Comparison of ENCODE assay signal across 9 cellular contexts in the genomic region with DNA sequence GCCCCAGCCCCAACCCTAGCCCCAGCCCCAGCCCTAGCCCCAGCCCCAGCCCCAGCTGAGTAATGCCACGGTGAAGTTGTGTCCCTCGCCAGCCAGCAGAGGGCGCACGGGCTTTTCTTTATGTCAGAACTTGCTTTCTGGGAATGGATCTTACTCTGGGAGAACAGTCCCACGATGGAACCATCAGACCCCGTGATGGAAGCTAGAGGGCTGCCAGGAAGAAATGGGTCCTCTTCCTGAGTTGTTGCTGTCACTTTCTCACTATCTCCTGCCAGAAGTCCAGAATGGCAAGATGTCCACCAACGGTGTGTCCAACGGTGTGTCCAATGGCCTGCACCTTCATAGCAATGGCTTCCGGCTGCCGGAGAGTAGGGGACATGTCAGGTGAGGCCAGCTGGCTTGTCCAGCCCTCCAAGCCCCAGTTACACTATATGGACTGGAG. TPM values are rescaled to one million over a fixed set of nuclear protein-coding genes. Genes with fewer than 3 reads are reported as not detected.
DNase-seq lines count a peak whose midpoint lies in the region; ATAC-seq and TF ChIP-seq lines count a peak whose summit lies in the region.
"Had no signal": no experiment of that assay in that cellular context is flagged by ENCODE, and none has a peak within 500 bp of the region (broad histone marks: within the 10 kb centered on the region; RNA-seq: fewer than 3 reads in every experiment).

No MANE protein-coding gene starts in this region.

- no peaks in the 10 kb centered on the region for H3F3A ChIP-seq in DOHH2 (ENCODE audit: control insufficient read depth, insufficient read depth)

- TF ChIP-seq CTCF in DOHH2 (IDR thresholded peaks at IDR 0.05; ENCODE audit: low read depth, low read length, poor library complexity, severe bottlenecking), result peak; percentile 70
- peak; percentile 75 for TF ChIP-seq CTCF in WTC11 (IDR thresholded peaks at IDR 0.05)
- TF ChIP-seq CTCF in brain microvascular endothelial cell (IDR thresholded peaks at IDR 0.05; ENCODE audit: low read depth, low read length, missing control alignments), result peak; percentile 79

- H3K9me3 Mint-ChIP-seq in WTC11, result no peaks in the 10 kb centered on the region
- H3K9me3 Mint-ChIP-seq: T-helper 1 cell treated with Interleukin-12 subunit alpha and Interleukin-12 subunit beta and Interleukin-4 antibody, amounts not matched to agents 30 μg/mL and 1 μg/mL, for 36 hours had no signal

- no peak overlapping the region for H3K27ac Mint-ChIP-seq in WTC11
- H3K27ac Mint-ChIP-seq: T-helper 1 cell treated with Interleukin-12 subunit alpha and Interleukin-12 subunit beta and Interleukin-4 antibody, amounts not matched to agents 30 μg/mL and 1 μg/mL, for 36 hours had no signal

- H3K4me1 Mint-ChIP-seq in WTC11, result peaks cover 18% of the 10 kb centered on the region

- DNase-seq in MG63 (peak; percentile 42), WTC11 (ENCODE audit: low spot score) (peak; percentile 90), brain microvascular endothelial cell (peak; percentile 56), iris pigment epithelial cell (ENCODE audit: low read depth) (peak; percentile 47)
- peak; percentile 52 to 60 (median 56) for DNase-seq in stimulated activated CD4-positive, alpha-beta T cell treated with anti-CD3 and anti-CD28 coated beads, Interleukin-12 subunit alpha, Interleukin-12 subunit beta, amount 100 ng/mL, for 48 hours (ENCODE audit: low read depth in 2 of 3, low spot score in 1 of 3)

- H3K9me3 ChIP-seq in DOHH2 (ENCODE audit: control insufficient read depth, insufficient read depth, low read length) (no peaks in the 10 kb centered on the region), MG63 (no peaks in the 10 kb centered on the region)

- peaks cover 11% of the 10 kb centered on the region for H3K4me1 ChIP-seq in DOHH2 (ENCODE audit: control insufficient read depth, low read length)

- H3K27me3 ChIP-seq in DOHH2 (ENCODE audit: control insufficient read depth, low read length), result no peaks in the 10 kb centered on the region
- no peaks in the 10 kb centered on the region for H3K27me3 ChIP-seq in MG63
- H3K27me3 ChIP-seq in brain microvascular endothelial cell (replicated peaks), result no peaks in the 10 kb centered on the region

- no peak overlapping the region for H3K4me3 ChIP-seq in DOHH2 (ENCODE audit: low read length)
- H3K4me3 ChIP-seq in MG63, result no peak overlapping the region
- no peak overlapping the region for H3K4me3 ChIP-seq in brain microvascular endothelial cell (ENCODE audit: low read depth, low read length)

- H3K4me2 ChIP-seq in DOHH2 (ENCODE audit: low read length), result no peak overlapping the region

- CTCF ChIA-PET in WTC11 (lab: Charles Lee), result interaction anchor here (0.5 to 9.0 kb wide), 91 partner anchors 9 to 429 kb away, joined by 3 to 260 read pairs (median 4); partner anchors contain the start of genes AHDC1, CD164L2, IFI6 and MAP3K6

- H3K9me2 ChIP-seq in DOHH2 (replicated peaks; ENCODE audit: control insufficient read depth, low read length), result no peaks in the 10 kb centered on the region

- in situ Hi-C loops in brain microvascular endothelial cell (cut with HindIII; ENCODE audit: low pct_ligation_motif_present, low sequenced_read_pairs), result no loop called here

- H3K27ac ChIP-seq in DOHH2 (ENCODE audit: low read depth, low read length), result no peak overlapping the region
- H3K27ac ChIP-seq in brain microvascular endothelial cell, result no peak overlapping the region

- ATAC-seq in WTC11, result peak; percentile 54
- no peak for ATAC-seq in HG03135 (IDR thresholded peaks at IDR 0.05; ENCODE audit: unreplicated experiment)
- no peak for ATAC-seq in HG02884 (IDR thresholded peaks at IDR 0.05; ENCODE audit: unreplicated experiment)

- H3K4me3 Mint-ChIP-seq in WTC11, result no peak overlapping the region
- H3K4me3 Mint-ChIP-seq: T-helper 1 cell treated with Interleukin-12 subunit alpha and Interleukin-12 subunit beta and Interleukin-4 antibody, amounts not matched to agents 30 μg/mL and 1 μg/mL, for 36 hours had no signal

- H3K27me3 Mint-ChIP-seq in WTC11 (ENCODE audit: low read depth), result no peaks in the 10 kb centered on the region

- H3K79me2 ChIP-seq in DOHH2 (ENCODE audit: control insufficient read depth, low read length), result no peaks in the 10 kb centered on the region

- H3K36me3 Mint-ChIP-seq in WTC11, result no peaks in the 10 kb centered on the region; the same call in 1 of the 2 replicates

- H3K36me3 ChIP-seq in DOHH2 (ENCODE audit: control insufficient read depth, low read length) (peaks cover 15% of the 10 kb centered on the region), MG63 (peaks cover 7% of the 10 kb centered on the region), brain microvascular endothelial cell (replicated peaks) (peaks cover 8% of the 10 kb centered on the region)

- H4K20me1 ChIP-seq in DOHH2 (ENCODE audit: control insufficient read depth, insufficient read depth, low read depth, low read length), result no peaks in the 10 kb centered on the region

- POLR2A ChIA-PET in WTC11 (lab: Charles Lee), result interaction anchor here (0.6 to 1.7 kb wide), 2 partner anchors 69 to 772 kb away, joined by 3 to 4 read pairs; no protein-coding TSS in a partner anchor

TF ChIP-seq in WTC11, 78 proteins besides CTCF, POLR2A, EP300 and RAD21 (continues in another document):
- no peak for TF ChIP-seq ARID4B (CRISPR knock-in tag; IDR thresholded peaks at IDR 0.05; ENCODE audit: borderline replicate concordance)
- TF ChIP-seq, protein P1, sequence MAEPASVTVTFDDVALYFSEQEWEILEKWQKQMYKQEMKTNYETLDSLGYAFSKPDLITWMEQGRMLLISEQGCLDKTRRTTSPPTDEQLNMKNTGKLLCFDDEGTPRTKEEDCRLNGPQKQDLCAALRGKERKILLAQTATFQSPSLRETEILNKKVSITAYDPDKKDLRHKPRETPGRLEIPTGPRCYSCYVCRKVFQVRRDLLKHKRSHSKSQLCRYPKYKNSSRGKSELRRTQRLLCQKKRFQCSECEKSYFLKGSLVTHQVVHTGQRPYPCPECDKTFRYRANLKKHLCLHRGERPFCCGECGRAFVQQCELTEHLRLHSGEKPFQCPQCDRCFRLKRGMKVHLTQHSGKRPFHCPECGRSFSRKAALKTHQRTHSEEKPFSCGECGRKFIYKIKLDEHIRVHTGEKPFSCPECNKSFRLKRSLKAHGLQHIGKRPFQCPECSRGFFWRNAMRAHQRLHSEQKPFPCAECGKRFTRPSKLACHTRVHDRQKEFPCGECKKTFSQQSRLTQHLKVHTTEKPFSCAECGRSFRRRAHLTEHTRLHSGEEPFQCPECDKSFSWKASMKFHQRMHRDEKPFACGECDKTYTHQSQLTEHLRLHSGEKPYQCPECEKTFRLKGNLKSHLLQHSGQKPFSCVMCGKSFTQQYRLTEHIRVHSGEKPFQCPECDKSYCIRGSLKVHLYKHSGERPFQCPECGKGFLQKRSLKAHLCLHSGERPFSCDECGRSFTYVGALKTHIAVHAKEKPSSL (CRISPR knock-in tag; conservative IDR thresholded peaks at IDR 0.05), result no peak
- no peak for TF ChIP-seq ZBTB21 (CRISPR knock-in tag; IDR thresholded peaks at IDR 0.05; ENCODE audit: borderline replicate concordance)
- no peak for TF ChIP-seq RORB (CRISPR knock-in tag; IDR thresholded peaks at IDR 0.05)
- TF ChIP-seq CBFB (CRISPR knock-in tag; IDR thresholded peaks at IDR 0.05; ENCODE audit: low read depth), result no peak

RNA-seq across cellular contexts. Expression of gene TMEM222, which starts 25.2 kb away (rescaled TPM):
- total RNA-seq in MG63 (2014; rRNA removed; shearing (Covaris generic); ENCODE audit: low replicate concordance), result 31.8 and 54.2 TPM in 2 replicates
- total RNA-seq in WTC11 (2021), result 24.9 to 29.8 TPM (median 28.7 TPM) in 3 replicates

RNA-seq across cellular contexts. Expression of gene SYTL1, which starts 45.0 kb away (rescaled TPM):
- total RNA-seq in MG63 (2014; rRNA removed; shearing (Covaris generic); ENCODE audit: low replicate concordance), result not detected in 2 replicates
- 18.0 to 19.7 TPM (median 18.5 TPM) in 3 replicates for total RNA-seq in WTC11 (2021)

Comparison
In these comparisons a context has a peak if more than half of its experiments do, and no peak if none do; other contexts are left out.
1. RNA of gene SYTL1, which starts 45.0 kb away (total RNA-seq): 18.0 to 19.7 TPM in WTC11; not detected in MG63; every median in the first group is over 10 times any median in the second.
2. Peak in every context shown above with its lines, with median percentiles within 50 percentile points of each other: CTCF ChIP-seq and DNase-seq.